8 cellular contexts compared by ENCODE assay signal in the genomic region with DNA sequence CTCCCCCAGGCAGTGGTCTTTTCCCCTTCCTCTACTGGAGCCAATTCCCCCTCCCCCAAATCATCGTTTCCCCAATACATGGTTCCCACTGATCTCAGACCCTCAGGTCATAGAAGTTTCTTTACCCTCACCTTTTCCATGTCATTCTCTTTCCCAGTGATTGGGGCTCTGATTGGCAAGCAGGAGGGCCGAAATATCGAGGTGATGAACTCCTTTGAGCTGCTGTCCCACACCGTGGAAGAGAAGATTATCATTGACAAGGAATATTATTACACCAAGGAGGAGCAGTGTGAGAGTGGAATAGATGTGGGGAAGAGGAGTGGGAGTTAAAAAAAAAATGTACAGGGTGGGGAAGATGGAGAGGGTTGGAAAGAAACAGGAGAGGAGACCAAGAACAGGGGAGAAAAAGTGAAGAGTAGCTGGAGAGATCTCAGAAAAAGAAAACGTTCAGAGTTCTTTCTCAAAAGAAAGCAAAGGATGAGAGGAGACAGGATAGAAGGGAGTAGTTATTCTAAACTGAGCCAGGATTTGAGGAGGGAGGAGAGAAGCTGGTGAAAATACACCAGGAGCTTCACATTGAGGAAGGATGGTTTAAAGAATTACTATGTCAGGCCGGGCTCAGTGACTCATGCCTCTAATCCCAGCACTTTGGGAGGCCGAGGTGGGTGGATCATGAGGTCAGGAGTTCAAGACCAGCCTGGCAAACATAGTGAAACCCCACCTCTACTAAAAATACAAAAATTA.
A peak's percentile ranks its signal among the peaks of the same experiment; 100 is the strongest.
DNase-seq lines count a peak whose midpoint lies in the region; ATAC-seq and TF ChIP-seq lines count a peak whose summit lies in the region.

No MANE protein-coding gene starts in this region.

- TF ChIP-seq CTCF in GM12864 (IDR thresholded peaks at IDR 0.05; ENCODE audit: low read depth, low read length, missing control alignments) = no peak

- H3K4me3 ChIP-seq in GM12864 (ENCODE audit: low read depth, low read length) (peak overlapping the region; percentile 95), skeletal muscle cell (ENCODE audit: low read depth, low read length) (peak overlapping the region; percentile 76)

- ATAC-seq in SK-N-SH treated with all-trans-retinoic acid at 6 μM for 48 hours = peak; percentile 2
- no peak for ATAC-seq in GM21360 (IDR thresholded peaks at IDR 0.05; ENCODE audit: unreplicated experiment)

- DNase-seq in GM12864 (ENCODE audit: low read depth) = no peak
- peak; percentile 31 for DNase-seq in fibroblast of peridontal ligament (ENCODE audit: extremely low read depth)
- DNase-seq in skeletal muscle cell (ENCODE audit: low read depth) = no peak
- DNase-seq in SIG-M5 (lab: John Stamatoyannopoulos, UW) = no peak
- no peak for DNase-seq in activated CD4-positive, CD25-positive, alpha-beta regulatory T cell treated with anti-CD3 and anti-CD28 coated beads, Interleukin-2, amount 50 U/mL, for 72 hours
- no peak for DNase-seq in NCI-H2196 (lab: John Stamatoyannopoulos, UW; ENCODE audit: unreplicated experiment)

TF ChIP-seq in SK-N-SH treated with all-trans-retinoic acid at 6 μM for 48 hours, 23 proteins besides CTCF, POLR2A, EP300 and RAD21:
- TF ChIP-seq ESRRG (CRISPR knock-in tag; IDR thresholded peaks at IDR 0.05) = no peak
- TF ChIP-seq TCF4 (CRISPR knock-in tag; IDR thresholded peaks at IDR 0.05; ENCODE audit: borderline replicate concordance) = no peak
- TF ChIP-seq CSDC2 (CRISPR knock-in tag; IDR thresholded peaks at IDR 0.05) = no peak
- TF ChIP-seq ARNTL (CRISPR knock-in tag; IDR thresholded peaks at IDR 0.05; ENCODE audit: borderline replicate concordance, low read depth) = no peak
- no peak for TF ChIP-seq GLIS3 (CRISPR knock-in tag; IDR thresholded peaks at IDR 0.05)
